ENCODE assay signal across 14 cellular contexts in genomic region chr9:124394596-124394995, GRCh38. TPM values are rescaled to one million over a fixed set of nuclear protein-coding genes. Genes with fewer than 3 reads are reported as not detected.
DNase-seq lines count a peak whose midpoint lies in the region; ATAC-seq and TF ChIP-seq lines count a peak whose summit lies in the region.
"Had no signal": no experiment of that assay in that cellular context is flagged by ENCODE, and none has a peak within 500 bp of the region (broad histone marks: within the 10 kb centered on the region; RNA-seq: fewer than 3 reads in every experiment).

No MANE protein-coding gene starts in this region.

- H3K4me3 ChIP-seq in Karpas-422 (ENCODE audit: low read length) (no peak overlapping the region), neutrophil (ENCODE audit: low read depth in 1 of 2, low read length in 1 of 2) (no peak overlapping the region), stomach (no peak overlapping the region)
- H3K4me3 ChIP-seq: tibial artery had no signal

- no peak for TF ChIP-seq POLR2A in stomach (IDR thresholded peaks at IDR 0.05)

- TF ChIP-seq CTCF in neutrophil (IDR thresholded peaks at IDR 0.05) (no peak), stomach (IDR thresholded peaks at IDR 0.05) (no peak)

- H3K4me3 Mint-ChIP-seq in activated CD4-positive, alpha-beta T cell treated with anti-CD3 and anti-CD28 coated beads, Interleukin-2, amount 10 ng/mL, durations not matched to agents 7 days and 5 days, result no peak overlapping the region
- no peak overlapping the region for H3K4me3 Mint-ChIP-seq in activated T-helper 2 cell treated with anti-CD3 and anti-CD28 coated beads, Interferon-gamma antibody, Interleukin-2, Interleukin-4, amounts not matched to agents 10 μg/mL and 5 μg/mL and 100 μg/mL, durations not matched to agents 14 hours and 24 hours and 36 hours (ENCODE audit: low read depth)
- H3K4me3 Mint-ChIP-seq: mesothelial cell of epicardium had no signal

- peaks cover 23% of the 10 kb centered on the region for H3K4me1 Mint-ChIP-seq in activated CD4-positive, alpha-beta T cell treated with anti-CD3 and anti-CD28 coated beads, Interleukin-2, amount 10 ng/mL, durations not matched to agents 7 days and 5 days
- H3K4me1 Mint-ChIP-seq in activated T-helper 2 cell treated with anti-CD3 and anti-CD28 coated beads, Interferon-gamma antibody, Interleukin-2, Interleukin-4, amounts not matched to agents 10 μg/mL and 5 μg/mL and 100 μg/mL, durations not matched to agents 14 hours and 24 hours and 36 hours (ENCODE audit: low read depth), result peaks cover 27% of the 10 kb centered on the region

- no peaks in the 10 kb centered on the region for H3K36me3 Mint-ChIP-seq in activated CD4-positive, alpha-beta T cell treated with anti-CD3 and anti-CD28 coated beads, Interleukin-2, amount 10 ng/mL, durations not matched to agents 7 days and 5 days (ENCODE audit: low read depth)
- H3K36me3 Mint-ChIP-seq in activated T-helper 2 cell treated with anti-CD3 and anti-CD28 coated beads, Interferon-gamma antibody, Interleukin-2, Interleukin-4, amounts not matched to agents 10 μg/mL and 5 μg/mL and 100 μg/mL, durations not matched to agents 14 hours and 24 hours and 36 hours (ENCODE audit: low read depth), result peaks cover 35% of the 10 kb centered on the region

- no peaks in the 10 kb centered on the region for H3K9me2 ChIP-seq in Karpas-422 (replicated peaks; ENCODE audit: insufficient read depth, low read length)

- CTCF ChIA-PET in activated CD4-positive, alpha-beta T cell treated with anti-CD3 and anti-CD28 coated beads, Interleukin-2, amount 10 ng/mL, durations not matched to agents 7 days and 5 days (lab: Charles Lee), result interaction anchor here (1.2 to 1.5 kb wide), 3 partner anchors 15 to 266 kb away, joined by 3 to 4 read pairs (median 4); no protein-coding TSS in a partner anchor

- POLR2A ChIA-PET in activated CD4-positive, alpha-beta T cell treated with anti-CD3 and anti-CD28 coated beads, Interleukin-2, amount 10 ng/mL, durations not matched to agents 7 days and 5 days (lab: Charles Lee), result no interaction called here

- H3K27ac ChIP-seq in Karpas-422 (ENCODE audit: low read length), result peak overlapping the region; percentile 23; the same call in 1 of the 2 replicates
- H3K27ac ChIP-seq in neutrophil, result peak overlapping the region; percentile 77
- no peak overlapping the region for H3K27ac ChIP-seq in stomach
- H3K27ac ChIP-seq: tibial artery had no signal

- no peak for ATAC-seq in HG02623 (IDR thresholded peaks at IDR 0.05; ENCODE audit: unreplicated experiment)

- peak overlapping the region; percentile 60 for H3K27ac Mint-ChIP-seq in activated CD4-positive, alpha-beta T cell treated with anti-CD3 and anti-CD28 coated beads, Interleukin-2, amount 10 ng/mL, durations not matched to agents 7 days and 5 days
- H3K27ac Mint-ChIP-seq in activated T-helper 2 cell treated with anti-CD3 and anti-CD28 coated beads, Interferon-gamma antibody, Interleukin-2, Interleukin-4, amounts not matched to agents 10 μg/mL and 5 μg/mL and 100 μg/mL, durations not matched to agents 14 hours and 24 hours and 36 hours, result peak overlapping the region; percentile 39
- H3K27ac Mint-ChIP-seq: mesothelial cell of epicardium had no signal

- DNase-seq in activated CD4-positive, alpha-beta T cell treated with anti-CD3 and anti-CD28 coated beads, Interleukin-2, amount 10 ng/mL, durations not matched to agents 7 days and 5 days, result no peak
- DNase-seq in activated CD4-positive, alpha-beta T cell treated with anti-CD3 and anti-CD28 coated beads for 48 hours, result no peak
- DNase-seq in Karpas-422 (no peak), NCI-H146 treated with DMSO at 0.1 percent for 48 hours (lab: John Stamatoyannopoulos, UW; ENCODE audit: unreplicated experiment) (no peak), stomach (no peak)
- no peak for DNase-seq in activated T-helper 2 cell treated with anti-CD3 and anti-CD28 coated beads, Interferon-gamma antibody, Interleukin-2, Interleukin-4, amounts not matched to agents 10 μg/mL and 5 μg/mL and 100 μg/mL, durations not matched to agents 14 hours and 24 hours and 36 hours (ENCODE audit: low spot score)
- DNase-seq: effector memory CD4-positive, alpha-beta T cell; posterior cingulate gyrus; tibial artery had no signal

- 78 to 88% (median 82%) methylated on average over 3 of the region's 3 CpGs for WGBS in stomach, 5 donors

- 0 out of 2 replicates have a peak, but pooled peaks cover 4% of the 10 kb centered on the region for H4K20me1 ChIP-seq in Karpas-422 (ENCODE audit: insufficient read depth, low read depth, low read length)

- no peaks in the 10 kb centered on the region for H3K9me3 ChIP-seq in Karpas-422 (ENCODE audit: low read length)
- no peaks in the 10 kb centered on the region for H3K9me3 ChIP-seq in neutrophil
- no peaks in the 10 kb centered on the region for H3K9me3 ChIP-seq in stomach
- H3K9me3 ChIP-seq: tibial artery had no signal

- no peak overlapping the region for H3K9ac ChIP-seq in Karpas-422 (ENCODE audit: low read length)

- H3K4me1 ChIP-seq in Karpas-422 (ENCODE audit: low read length) (peaks cover 31% of the 10 kb centered on the region), neutrophil (ENCODE audit: control insufficient read depth in 1 of 2, insufficient read depth in 1 of 2, low read depth in 1 of 2, low read length in 1 of 2) (peaks cover 66 to 70% of the 10 kb centered on the region in 2 experiments), stomach (peaks cover 30 to 68% (median 42%) of the 10 kb centered on the region in 4 donors)

- peaks cover 15% of the 10 kb centered on the region; the same call in 1 of the 2 replicates for H3K36me3 ChIP-seq in Karpas-422 (ENCODE audit: insufficient read depth, low read length)
- H3K36me3 ChIP-seq in neutrophil, result no peaks in the 10 kb centered on the region
- H3K36me3 ChIP-seq in stomach, result peaks cover 8 to 34% (median 26%) of the 10 kb centered on the region in 4 donors

- H3K4me2 ChIP-seq in Karpas-422 (ENCODE audit: low read depth, low read length, poor library complexity, severe bottlenecking), result no peak overlapping the region

- no peak overlapping the region for H2AFZ ChIP-seq in Karpas-422 (ENCODE audit: low read length)

- TF ChIP-seq EP300 in stomach (IDR thresholded peaks at IDR 0.05), result no peak

- intact Hi-C loops in activated T-helper 2 cell treated with anti-CD3 and anti-CD28 coated beads, Interferon-gamma antibody, Interleukin-2, Interleukin-4, amounts not matched to agents 10 μg/mL and 5 μg/mL and 100 μg/mL, durations not matched to agents 14 hours and 24 hours and 36 hours (cut with micrococcal nuclease), result loop anchor here (1.0 to 10.0 kb wide), 3 partner anchors 20 to 267 kb away; partner anchors contain the start of gene PSMB7
- intact Hi-C loops in stomach (cut with DNase I; ENCODE audit: low total_unique reads), result no loop called here

- H3K27me3 Mint-ChIP-seq in activated CD4-positive, alpha-beta T cell treated with anti-CD3 and anti-CD28 coated beads, Interleukin-2, amount 10 ng/mL, durations not matched to agents 7 days and 5 days, result no peaks in the 10 kb centered on the region
- no peaks in the 10 kb centered on the region for H3K27me3 Mint-ChIP-seq in activated T-helper 2 cell treated with anti-CD3 and anti-CD28 coated beads, Interferon-gamma antibody, Interleukin-2, Interleukin-4, amounts not matched to agents 10 μg/mL and 5 μg/mL and 100 μg/mL, durations not matched to agents 14 hours and 24 hours and 36 hours (ENCODE audit: low read depth)

- no peaks in the 10 kb centered on the region for H3K27me3 ChIP-seq in Karpas-422 (ENCODE audit: low read length)
- H3K27me3 ChIP-seq in neutrophil, result no peaks in the 10 kb centered on the region
- H3K27me3 ChIP-seq in stomach, result no peaks in the 10 kb centered on the region
- H3K27me3 ChIP-seq: tibial artery had no signal

- H3K9me3 Mint-ChIP-seq in activated CD4-positive, alpha-beta T cell treated with anti-CD3 and anti-CD28 coated beads, Interleukin-2, amount 10 ng/mL, durations not matched to agents 7 days and 5 days, result no peaks in the 10 kb centered on the region
- no peaks in the 10 kb centered on the region for H3K9me3 Mint-ChIP-seq in activated T-helper 2 cell treated with anti-CD3 and anti-CD28 coated beads, Interferon-gamma antibody, Interleukin-2, Interleukin-4, amounts not matched to agents 10 μg/mL and 5 μg/mL and 100 μg/mL, durations not matched to agents 14 hours and 24 hours and 36 hours
- H3K9me3 Mint-ChIP-seq: mesothelial cell of epicardium had no signal

- H3K79me2 ChIP-seq in Karpas-422 (ENCODE audit: low read length), result peaks cover 97% of the 10 kb centered on the region

RNA-seq across cellular contexts. Expression of gene PSMB7, which starts 20.6 kb away (rescaled TPM):
- total RNA-seq in activated CD4-positive, alpha-beta T cell treated with anti-CD3 and anti-CD28 coated beads, Interleukin-2, amount 10 ng/mL, durations not matched to agents 7 days and 5 days, result 100 to 1,000 TPM; 120 to 121 TPM
- 119 and 125 TPM in 2 replicates for total RNA-seq in Karpas-422 (2014; rRNA removed; shearing (Covaris generic); ENCODE audit: low replicate concordance)
- total RNA-seq in activated T-helper 2 cell treated with anti-CD3 and anti-CD28 coated beads, Interferon-gamma antibody, Interleukin-2, Interleukin-4, amounts not matched to agents 10 μg/mL and 5 μg/mL and 100 μg/mL, durations not matched to agents 14 hours and 24 hours and 36 hours, result 205 and 211 TPM in 2 replicates
- 100 to 1,000 TPM in 1 of 5 donors, 10 to 100 TPM in 3, 1 to 10 TPM in 1; 4.9 to 155 (median 81.2) TPM for total RNA-seq in stomach
- 100 to 1,000 TPM; 179 to 213 (median 184) TPM for polyA plus RNA-seq in stomach

RNA-seq across cellular contexts. Expression of gene ADGRD2, which starts 55.7 kb away (rescaled TPM):
- not detected for total RNA-seq in activated CD4-positive, alpha-beta T cell treated with anti-CD3 and anti-CD28 coated beads, Interleukin-2, amount 10 ng/mL, durations not matched to agents 7 days and 5 days
- total RNA-seq in Karpas-422 (2014; rRNA removed; shearing (Covaris generic); ENCODE audit: low replicate concordance), result not detected in 2 replicates
- not detected in 2 replicates for total RNA-seq in activated T-helper 2 cell treated with anti-CD3 and anti-CD28 coated beads, Interferon-gamma antibody, Interleukin-2, Interleukin-4, amounts not matched to agents 10 μg/mL and 5 μg/mL and 100 μg/mL, durations not matched to agents 14 hours and 24 hours and 36 hours
- not detected for total RNA-seq in stomach
- polyA plus RNA-seq in stomach, result not detected
- total RNA-seq: bronchial epithelial cell, LHCN-M2 had no signal

Comparison
In these comparisons a context has a peak if more than half of its experiments do, and no peak if none do; other contexts are left out.
1. H3K27ac ChIP-seq: peak in Karpas-422 (single experiment) and neutrophil (single experiment); none in stomach (0 of 5).